In the genomic region with DNA sequence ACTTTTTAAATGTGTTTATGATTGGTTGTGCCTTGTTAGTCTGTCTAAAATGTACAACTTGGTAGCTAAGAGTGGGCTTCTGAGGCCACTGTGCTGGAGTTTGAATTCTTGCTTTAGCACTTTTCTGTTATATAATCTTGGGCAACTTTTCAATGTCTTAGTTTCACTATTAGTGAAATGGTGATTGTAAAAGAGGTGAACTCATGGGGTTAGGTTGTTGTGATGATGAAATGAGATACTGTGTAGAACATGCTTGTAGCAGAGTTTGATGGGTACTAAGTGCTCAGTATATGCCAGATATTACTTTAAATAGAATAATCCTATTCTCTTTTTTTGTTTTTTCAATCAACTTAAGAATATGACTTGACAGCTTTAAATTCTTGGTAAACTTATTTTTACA, we compare ENCODE assay signal across 26 cellular contexts.
"Had no signal": no experiment of that assay in that cellular context is flagged by ENCODE, and none has a peak within 500 bp of the region (broad histone marks: within the 10 kb centered on the region; RNA-seq: fewer than 3 reads in every experiment).

No MANE protein-coding gene starts in this region.

- H3K27ac Mint-ChIP-seq: activated naive CD4-positive, alpha-beta T cell treated with anti-CD3 and anti-CD28 coated beads, Interleukin-2, amount 50 U/mL, for 72 hours; activated T-cell treated with anti-CD3 and anti-CD28 coated beads, Interleukin-2, amount 50 U/mL, for 24 hours; activated T-helper 17 cell treated with anti-CD3 and anti-CD28 coated beads, Interleukin-2, amount 50 U/mL, for 72 hours; effector memory CD8-positive, alpha-beta T cell; memory B cell; nephron progenitor cell; stimulated activated memory B cell treated with anti-CD40 and anti-IgM and Interleukin-4, amounts not matched to agents 10 μg/mL and 1 μg/mL and 100 μg/mL, for 72 hours; T-helper 2 cell treated with Interferon-gamma antibody and Interleukin-4, amounts not matched to agents 5 μg/mL and 100 μg/mL, for 36 hours had no signal

- ATAC-seq: activated naive CD4-positive, alpha-beta T cell treated with anti-CD3 and anti-CD28 coated beads, Interleukin-2, amount 50 U/mL, for 72 hours; activated T-helper 17 cell treated with anti-CD3 and anti-CD28 coated beads, Interleukin-2, amount 50 U/mL, for 72 hours; effector memory CD8-positive, alpha-beta T cell; esophagus mucosa; gastroesophageal sphincter; right lobe of liver; stimulated activated memory B cell treated with anti-CD40 and anti-IgM and Interleukin-4, amounts not matched to agents 10 μg/mL and 1 μg/mL and 100 μg/mL, for 72 hours had no signal

- DNase-seq: activated CD4-positive, alpha-beta T cell treated with anti-CD3 and anti-CD28 coated beads, Interleukin-2, amount 50 U/mL, for 4 hours; activated CD8-positive, alpha-beta memory T cell treated with anti-CD3 and anti-CD28 coated beads for 24 hours; activated CD8-positive, alpha-beta memory T cell treated with anti-CD3 and anti-CD28 coated beads, Interleukin-2, amount 50 U/mL, for 4 hours; activated T-cell treated with anti-CD3 and anti-CD28 coated beads, Interleukin-2, amount 50 U/mL, for 24 hours; brain microvascular endothelial cell; caudate nucleus; dorsolateral prefrontal cortex; effector memory CD8-positive, alpha-beta T cell; head of caudate nucleus; hypothalamus; nephron progenitor cell; right lobe of liver; small intestine; stimulated activated CD4-positive, alpha-beta T cell treated with anti-CD3 and anti-CD28 coated beads, Interleukin-15, amount 100 ng/mL, for 24 hours; stomach; transverse colon had no signal

- H3K36me3 Mint-ChIP-seq: activated naive CD4-positive, alpha-beta T cell treated with anti-CD3 and anti-CD28 coated beads, Interleukin-2, amount 50 U/mL, for 72 hours; memory B cell; stimulated activated memory B cell treated with anti-CD40 and anti-IgM and Interleukin-4, amounts not matched to agents 10 μg/mL and 1 μg/mL and 100 μg/mL, for 72 hours had no signal

- H3K9me3 Mint-ChIP-seq: nephron progenitor cell; T-helper 2 cell treated with Interferon-gamma antibody and Interleukin-4, amounts not matched to agents 5 μg/mL and 100 μg/mL, for 36 hours had no signal

- H3K4me3 ChIP-seq: ascending aorta, dorsolateral prefrontal cortex, gastroesophageal sphincter, right lobe of liver, stomach, transverse colon had no signal

- H3K27ac ChIP-seq: ascending aorta, brain microvascular endothelial cell, dorsolateral prefrontal cortex, gastroesophageal sphincter, parathyroid adenoma, right lobe of liver, stomach, transverse colon, VCaP had no signal

- H3K4me1 Mint-ChIP-seq: activated T-helper 17 cell treated with anti-CD3 and anti-CD28 coated beads, Interleukin-2, amount 50 U/mL, for 72 hours; memory B cell; nephron progenitor cell; stimulated activated memory B cell treated with anti-CD40 and anti-IgM and Interleukin-4, amounts not matched to agents 10 μg/mL and 1 μg/mL and 100 μg/mL, for 72 hours had no signal

- H3K36me3 ChIP-seq: ascending aorta, brain microvascular endothelial cell, gastroesophageal sphincter, right lobe of liver, stomach, transverse colon had no signal

- H3K27me3 ChIP-seq: ascending aorta, brain microvascular endothelial cell, dorsolateral prefrontal cortex, gastroesophageal sphincter, right lobe of liver, stomach, transverse colon had no signal

- H3K27me3 Mint-ChIP-seq: activated T-cell treated with anti-CD3 and anti-CD28 coated beads, Interleukin-2, amount 50 U/mL, for 24 hours; activated T-helper 17 cell treated with anti-CD3 and anti-CD28 coated beads, Interleukin-2, amount 50 U/mL, for 72 hours; effector memory CD8-positive, alpha-beta T cell; memory B cell; stimulated activated memory B cell treated with anti-CD40 and anti-IgM and Interleukin-4, amounts not matched to agents 10 μg/mL and 1 μg/mL and 100 μg/mL, for 72 hours had no signal

- H3K9ac ChIP-seq: parathyroid adenoma had no signal

- H3K4me3 Mint-ChIP-seq: activated T-cell treated with anti-CD3 and anti-CD28 coated beads, Interleukin-2, amount 50 U/mL, for 24 hours; activated T-helper 17 cell treated with anti-CD3 and anti-CD28 coated beads, Interleukin-2, amount 50 U/mL, for 72 hours; effector memory CD8-positive, alpha-beta T cell; memory B cell; nephron progenitor cell; stimulated activated memory B cell treated with anti-CD40 and anti-IgM and Interleukin-4, amounts not matched to agents 10 μg/mL and 1 μg/mL and 100 μg/mL, for 72 hours; T-helper 2 cell treated with Interferon-gamma antibody and Interleukin-4, amounts not matched to agents 5 μg/mL and 100 μg/mL, for 36 hours had no signal

- H3K9me3 ChIP-seq: ascending aorta, gastroesophageal sphincter, right lobe of liver, stomach, transverse colon had no signal

- H3K4me1 ChIP-seq: ascending aorta, gastroesophageal sphincter, parathyroid adenoma, right lobe of liver, stomach, transverse colon had no signal
